Comparison of ENCODE assay signal across 8 cellular contexts in the genomic region with DNA sequence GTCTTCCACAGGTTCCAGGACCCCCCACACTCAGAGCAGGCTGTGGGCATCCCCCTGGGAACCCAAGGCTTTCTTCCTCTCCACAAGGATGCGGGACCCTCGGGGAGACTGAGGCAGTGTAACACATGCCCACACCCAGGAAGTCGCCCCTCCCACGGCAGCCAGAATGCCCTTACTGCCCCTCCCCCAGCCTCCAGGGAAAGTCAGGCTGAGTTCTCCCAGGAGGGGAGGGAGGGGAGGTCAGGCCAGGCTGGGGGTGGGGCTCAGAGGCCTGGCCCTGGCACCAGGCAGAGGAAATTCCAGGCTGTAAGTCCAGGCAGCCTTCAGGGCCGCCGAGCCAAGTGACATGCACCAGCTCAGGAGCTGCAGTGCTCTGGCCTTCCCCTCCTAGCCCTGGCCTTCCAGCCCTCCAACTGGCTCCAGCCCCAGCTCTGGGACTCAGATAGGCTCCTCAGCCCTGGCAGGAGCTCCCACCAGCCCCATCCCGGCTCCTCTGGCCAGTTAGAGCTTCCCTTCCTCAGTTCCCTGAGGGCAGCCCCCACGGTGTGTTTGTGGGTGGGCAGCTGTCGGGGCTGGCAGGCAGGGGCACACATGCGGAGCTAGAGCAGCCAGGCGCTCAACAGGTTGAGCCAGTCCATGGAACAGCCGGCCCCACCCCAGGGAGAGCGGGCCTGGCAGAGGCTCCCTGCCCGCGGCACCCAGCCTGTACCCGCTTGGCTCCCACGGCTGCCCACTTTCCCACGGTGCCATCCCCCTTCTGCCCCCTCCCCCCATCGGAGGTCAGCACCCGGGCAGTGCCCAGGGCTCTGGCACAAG. TPM values are rescaled to one million over a fixed set of nuclear protein-coding genes. Genes with fewer than 3 reads are reported as not detected.
DNase-seq lines count a peak whose midpoint lies in the region; ATAC-seq and TF ChIP-seq lines count a peak whose summit lies in the region.

No MANE protein-coding gene starts in this region.

- peak overlapping the region; percentile 91 for H3K4me2 ChIP-seq in skeletal muscle satellite cell (ENCODE audit: low read length)

- no peaks in the 10 kb centered on the region for H3K27me3 Mint-ChIP-seq in stimulated activated naive CD8-positive, alpha-beta T cell treated with anti-CD3 and anti-CD28 coated beads, Interleukin-15, Interleukin-2, amounts not matched to agents 100 ng/mL and 50 ng/mL, for 24 hours

- in situ Hi-C loops in astrocyte of the cerebellum (cut with HindIII; ENCODE audit: low sequenced_read_pairs), result no loop called here

- no peak for DNase-seq in stimulated activated naive CD8-positive, alpha-beta T cell treated with anti-CD3 and anti-CD28 coated beads, Interleukin-15, Interleukin-2, amounts not matched to agents 100 U/mL and 50 U/mL, for 24 hours
- DNase-seq in astrocyte of the cerebellum (ENCODE audit: low read depth) (no peak), NCI-H1105 (lab: John Stamatoyannopoulos, UW) (no peak)

- H3K27me3 ChIP-seq in iPS-18a (ENCODE audit: control insufficient read depth, insufficient read depth, low read length), result peaks cover 6% of the 10 kb centered on the region
- H3K27me3 ChIP-seq in skeletal muscle satellite cell (ENCODE audit: control insufficient read depth, insufficient read depth, low read length), result no peaks in the 10 kb centered on the region

- peak overlapping the region; percentile 90 for H3K27ac Mint-ChIP-seq in stimulated activated naive CD8-positive, alpha-beta T cell treated with anti-CD3 and anti-CD28 coated beads, Interleukin-15, Interleukin-2, amounts not matched to agents 100 ng/mL and 50 ng/mL, for 24 hours

- peak overlapping the region; percentile 88 for H3K4me3 Mint-ChIP-seq in stimulated activated naive CD8-positive, alpha-beta T cell treated with anti-CD3 and anti-CD28 coated beads, Interleukin-15, Interleukin-2, amounts not matched to agents 100 ng/mL and 50 ng/mL, for 24 hours

- H3K9me3 ChIP-seq in iPS-18a (ENCODE audit: control insufficient read depth, low read depth, low read length), result no peaks in the 10 kb centered on the region
- no peaks in the 10 kb centered on the region for H3K9me3 ChIP-seq in skeletal muscle satellite cell (replicated peaks; ENCODE audit: low read length)

- H3K9ac ChIP-seq in iPS-18a (ENCODE audit: low read length) (peak overlapping the region; percentile 41), skeletal muscle satellite cell (ENCODE audit: low read depth, low read length) (peak overlapping the region; percentile 92)

- H3K36me3 ChIP-seq in iPS-18a (ENCODE audit: control insufficient read depth, low read depth, low read length) (no peaks in the 10 kb centered on the region), skeletal muscle satellite cell (ENCODE audit: insufficient read depth, low read length) (no peaks in the 10 kb centered on the region)

- H3K4me1 Mint-ChIP-seq in stimulated activated naive CD8-positive, alpha-beta T cell treated with anti-CD3 and anti-CD28 coated beads, Interleukin-15, Interleukin-2, amounts not matched to agents 100 ng/mL and 50 ng/mL, for 24 hours (ENCODE audit: low read depth), result peaks cover 73% of the 10 kb centered on the region

- H3K4me3 ChIP-seq in astrocyte of the cerebellum (ENCODE audit: low read depth, low read length), result peak overlapping the region; percentile 100
- H3K4me3 ChIP-seq in iPS-18a (ENCODE audit: low read length), result peak overlapping the region; percentile 56
- H3K4me3 ChIP-seq in skeletal muscle satellite cell (ENCODE audit: low read length), result peak overlapping the region; percentile 94

- TF ChIP-seq CTCF in astrocyte of the cerebellum (IDR thresholded peaks at IDR 0.05; ENCODE audit: low read depth, low read length, missing control alignments), result no peak

- peaks cover 71% of the 10 kb centered on the region for H3K4me1 ChIP-seq in iPS-18a (ENCODE audit: control insufficient read depth, low read depth, low read length)
- peaks cover 72% of the 10 kb centered on the region for H3K4me1 ChIP-seq in skeletal muscle satellite cell (ENCODE audit: control insufficient read depth, insufficient read depth, low read length)

- no peaks in the 10 kb centered on the region for H3K9me3 Mint-ChIP-seq in stimulated activated naive CD8-positive, alpha-beta T cell treated with anti-CD3 and anti-CD28 coated beads, Interleukin-15, Interleukin-2, amounts not matched to agents 100 ng/mL and 50 ng/mL, for 24 hours

- ATAC-seq in stimulated activated naive CD8-positive, alpha-beta T cell treated with anti-CD3 and anti-CD28 coated beads, Interleukin-15, Interleukin-2, amounts not matched to agents 100 U/mL and 50 U/mL, for 24 hours, result no peak
- ATAC-seq in GM21717 (IDR thresholded peaks at IDR 0.05; ENCODE audit: unreplicated experiment) (no peak), HG02623 (IDR thresholded peaks at IDR 0.05; ENCODE audit: unreplicated experiment) (no peak)

- no peaks in the 10 kb centered on the region for H3K36me3 Mint-ChIP-seq in stimulated activated naive CD8-positive, alpha-beta T cell treated with anti-CD3 and anti-CD28 coated beads, Interleukin-15, Interleukin-2, amounts not matched to agents 100 ng/mL and 50 ng/mL, for 24 hours (ENCODE audit: low read depth)

- peak overlapping the region; percentile 11 for H3K27ac ChIP-seq in iPS-18a (ENCODE audit: low read length)

RNA-seq across cellular contexts. Expression of gene BCL9L, which starts 3.6 kb away (rescaled TPM):
- total RNA-seq in skeletal muscle satellite cell (2012; rRNA removed), result 22.3 and 25.1 TPM in 2 replicates

RNA-seq across cellular contexts. Expression of gene UPK2, which starts 34.0 kb away (rescaled TPM):
- total RNA-seq in skeletal muscle satellite cell (2012; rRNA removed), result not detected in 2 replicates

RNA-seq across cellular contexts. Expression of gene CXCR5, which starts 38.4 kb away (rescaled TPM):
- total RNA-seq in skeletal muscle satellite cell (2012; rRNA removed), result not detected in 2 replicates

RNA-seq across cellular contexts. Expression of gene FOXR1, which starts 49.4 kb away (rescaled TPM):
- not detected in 2 replicates for total RNA-seq in skeletal muscle satellite cell (2012; rRNA removed)
